In the genomic region with DNA sequence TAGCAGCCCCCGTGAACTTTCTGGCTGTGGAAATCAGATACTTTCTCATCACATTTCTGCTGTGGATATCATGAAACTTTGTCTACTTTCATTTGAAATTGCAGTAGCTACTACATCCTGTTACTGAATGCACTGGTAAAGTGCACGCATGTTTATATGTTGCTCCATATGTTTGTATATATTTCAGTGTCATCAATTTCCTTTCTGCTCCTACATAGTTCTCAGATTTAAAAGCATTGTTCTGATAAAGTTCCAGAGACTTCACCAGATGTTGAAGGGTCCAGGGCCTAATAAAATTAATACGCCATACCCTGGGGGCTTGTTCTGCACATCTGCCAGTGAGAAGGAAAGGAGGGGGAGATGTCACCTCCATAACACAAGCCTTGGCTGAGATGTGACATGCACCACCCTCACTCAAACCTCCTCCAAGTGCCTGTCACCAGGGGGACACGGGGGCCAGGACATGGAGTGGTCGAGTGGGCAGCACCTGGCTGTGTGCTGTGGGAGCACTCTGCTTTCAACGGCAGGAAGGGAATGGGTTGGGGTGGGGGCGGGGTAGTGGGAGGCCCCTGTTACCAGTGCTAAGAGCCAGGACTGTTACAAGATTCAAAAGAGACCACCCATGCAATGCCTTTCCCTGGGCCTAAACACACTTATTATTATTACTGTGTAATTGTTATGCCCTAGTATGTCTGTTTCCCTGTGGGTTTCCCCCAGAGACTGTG, we compare ENCODE assay signal across 22 cellular contexts.
"Had no signal": no experiment of that assay in that cellular context is flagged by ENCODE, and none has a peak within 500 bp of the region (broad histone marks: within the 10 kb centered on the region; RNA-seq: fewer than 3 reads in every experiment).

No MANE protein-coding gene starts in this region.

- H3K4me3 ChIP-seq: adrenal gland, lower lobe of right lung, psoas muscle, right lobe of liver, thyroid gland, uterus had no signal

- DNase-seq: activated CD4-positive, CD25-positive, alpha-beta regulatory T cell treated with anti-CD3 and anti-CD28 coated beads, Interleukin-2, amount 50 U/mL, for 72 hours; activated CD8-positive, alpha-beta memory T cell treated with anti-CD3 and anti-CD28 coated beads for 24 hours; activated CD8-positive, alpha-beta memory T cell treated with anti-CD3 and anti-CD28 coated beads, Interleukin-2, amount 50 U/mL, for 48 hours; activated gamma-delta T cell; activated T-cell treated with anti-CD3 and anti-CD28 coated beads, Interleukin-2, amount 50 U/mL, for 48 hours; adrenal gland; caudate nucleus; effector memory CD8-positive, alpha-beta T cell; foreskin keratinocyte; hypothalamus; left colon; lower lobe of right lung; right lobe of liver; stimulated activated CD4-positive, alpha-beta T cell treated with anti-CD3 and anti-CD28 coated beads, Interleukin-1b, Interleukin-23, amount 100 ng/mL, for 48 hours; stimulated activated CD8-positive, alpha-beta memory T cell treated with anti-CD3 and anti-CD28 coated beads, Interleukin-4, amount 100 ng/mL, for 48 hours; stimulated activated naive CD4-positive, alpha-beta T cell treated with Interleukin-2 at 50 U/mL for 16 hours; T-helper 17 cell; thyroid gland; uterus had no signal

- H3K27me3 ChIP-seq: right lobe of liver, thyroid gland had no signal

- ATAC-seq: activated naive CD4-positive, alpha-beta T cell treated with anti-CD3 and anti-CD28 coated beads, Interleukin-2, amount 50 U/mL, for 72 hours; effector memory CD8-positive, alpha-beta T cell; left colon; lower lobe of right lung; psoas muscle; right lobe of liver; T-helper 17 cell had no signal

- H3K9me3 Mint-ChIP-seq: activated naive CD4-positive, alpha-beta T cell treated with anti-CD3 and anti-CD28 coated beads, Interleukin-2, amount 50 U/mL, for 72 hours; effector memory CD8-positive, alpha-beta T cell had no signal

- H3K9me3 ChIP-seq: adrenal gland, lower lobe of right lung, psoas muscle, right lobe of liver, thyroid gland, uterus had no signal

- H3K27ac ChIP-seq: adrenal gland, foreskin keratinocyte, lower lobe of right lung, psoas muscle, right lobe of liver, thyroid gland, uterus had no signal

- H3K4me1 Mint-ChIP-seq: T-helper 17 cell had no signal

- H3K36me3 ChIP-seq: adrenal gland, lower lobe of right lung, right lobe of liver, thyroid gland, uterus had no signal

- H3K36me3 Mint-ChIP-seq: activated naive CD4-positive, alpha-beta T cell treated with anti-CD3 and anti-CD28 coated beads, Interleukin-2, amount 50 U/mL, for 72 hours had no signal

- H3K27ac Mint-ChIP-seq: activated naive CD4-positive, alpha-beta T cell treated with anti-CD3 and anti-CD28 coated beads, Interleukin-2, amount 50 U/mL, for 72 hours; effector memory CD8-positive, alpha-beta T cell; T-helper 17 cell had no signal

- H3K4me3 Mint-ChIP-seq: effector memory CD8-positive, alpha-beta T cell; neural crest cell; T-helper 17 cell had no signal

- H3K4me1 ChIP-seq: adrenal gland, foreskin keratinocyte, lower lobe of right lung, psoas muscle, right lobe of liver, uterus had no signal
